Comparison of ENCODE assay signal across 8 cellular contexts in the genomic region with DNA sequence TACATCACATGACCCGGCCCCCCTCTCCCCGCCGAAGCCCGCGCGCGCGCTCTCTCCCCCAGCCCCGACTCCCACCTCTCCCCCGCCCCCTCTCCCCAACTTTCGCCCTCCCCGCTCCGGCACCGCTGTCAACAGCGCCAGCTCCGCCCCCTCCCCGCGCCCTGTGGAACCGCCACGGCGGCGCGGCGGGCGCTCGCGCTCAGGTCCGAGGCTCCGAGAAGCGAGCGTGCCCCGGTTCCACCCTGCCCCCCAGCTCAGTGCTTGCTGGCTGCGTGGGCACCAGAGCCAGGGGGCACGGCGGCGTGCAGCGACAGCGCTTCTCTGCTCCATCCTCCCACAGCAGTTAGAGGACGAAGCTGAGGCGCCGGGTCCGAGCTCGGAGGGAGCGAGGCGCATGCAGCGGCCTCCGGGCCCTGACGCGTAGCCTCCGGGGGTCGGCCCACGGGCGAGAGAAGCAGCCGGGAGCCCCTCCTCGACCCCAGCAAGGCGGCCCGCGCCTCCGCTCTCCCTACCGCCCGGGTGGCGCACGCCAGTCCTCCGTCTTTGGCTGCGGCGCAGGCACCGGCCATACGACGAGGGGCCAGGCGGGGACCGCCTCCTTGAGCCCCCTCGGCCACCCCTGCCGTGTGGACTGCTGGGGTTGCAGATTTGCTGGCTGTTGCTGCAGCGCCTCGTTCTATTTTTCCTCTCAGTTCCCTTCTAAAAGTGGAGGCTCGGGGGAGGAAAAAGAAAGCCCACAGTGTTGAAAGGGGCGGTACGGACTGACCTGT.
A peak's percentile ranks its signal among the peaks of the same experiment; 100 is the strongest.
DNase-seq lines count a peak whose midpoint lies in the region; ATAC-seq, FAIRE-seq and TF ChIP-seq lines count a peak whose summit lies in the region.

No MANE protein-coding gene starts in this region.

- H3K27ac Mint-ChIP-seq in effector memory CD8-positive, alpha-beta T cell = peak overlapping the region; percentile 93 to 96

- in situ Hi-C loops in GM13976 (cut with MboI; ENCODE audit: low sequenced_read_pairs, unreplicated experiment) = no loop called here

- no peaks in the 10 kb centered on the region for H3K9me3 Mint-ChIP-seq in effector memory CD8-positive, alpha-beta T cell

- DNase-seq in GM13976 (ENCODE audit: low spot score) = peak; percentile 58
- DNase-seq in NCI-H187 treated with DMSO at 0.1 percent for 48 hours (lab: John Stamatoyannopoulos, UW) = peak; percentile 69
- DNase-seq in activated CD8-positive, alpha-beta memory T cell treated with anti-CD3 and anti-CD28 coated beads for 24 hours = peak; percentile 93
- DNase-seq in effector memory CD8-positive, alpha-beta T cell = peak; percentile 89 to 94 (median 92)
- DNase-seq in mucosa of gallbladder (ENCODE audit: low spot score) = peak; percentile 96
- DNase-seq in stimulated activated CD8-positive, alpha-beta memory T cell treated with anti-CD3 and anti-CD28 coated beads, Interleukin-7, amount 100 ng/mL, for 1 hour (ENCODE audit: low read depth in 2 of 2) = peak; percentile 89 to 94
- no peak for DNase-seq in GM19239 (ENCODE audit: insufficient read length, low spot score)

- FAIRE-seq in GM19239 (lab: Jason Lieb, UNC) = no peak

- no peak for TF ChIP-seq CTCF in GM13976 (IDR thresholded peaks at IDR 0.05; ENCODE audit: borderline replicate concordance, control extremely low read depth, extremely low read depth, insufficient read depth, missing control alignments)

- H3K4me3 Mint-ChIP-seq in effector memory CD8-positive, alpha-beta T cell = peak overlapping the region; percentile 83 to 91

- peak; percentile 5 for ATAC-seq in HG02610 (IDR thresholded peaks at IDR 0.05; ENCODE audit: unreplicated experiment)
- no peak for ATAC-seq in effector memory CD8-positive, alpha-beta T cell (replicated peaks)

- peaks cover 34 to 36% of the 10 kb centered on the region in 2 donors for H3K4me1 Mint-ChIP-seq in effector memory CD8-positive, alpha-beta T cell (ENCODE audit: low read depth in 2 of 2)

- peaks cover 45% of the 10 kb centered on the region for H3K36me3 Mint-ChIP-seq in effector memory CD8-positive, alpha-beta T cell (ENCODE audit: insufficient read depth)

- H3K27me3 Mint-ChIP-seq in effector memory CD8-positive, alpha-beta T cell = peaks cover 11 to 28% of the 10 kb centered on the region in 2 donors
